10 cellular contexts compared by ENCODE assay signal in the genomic region with DNA sequence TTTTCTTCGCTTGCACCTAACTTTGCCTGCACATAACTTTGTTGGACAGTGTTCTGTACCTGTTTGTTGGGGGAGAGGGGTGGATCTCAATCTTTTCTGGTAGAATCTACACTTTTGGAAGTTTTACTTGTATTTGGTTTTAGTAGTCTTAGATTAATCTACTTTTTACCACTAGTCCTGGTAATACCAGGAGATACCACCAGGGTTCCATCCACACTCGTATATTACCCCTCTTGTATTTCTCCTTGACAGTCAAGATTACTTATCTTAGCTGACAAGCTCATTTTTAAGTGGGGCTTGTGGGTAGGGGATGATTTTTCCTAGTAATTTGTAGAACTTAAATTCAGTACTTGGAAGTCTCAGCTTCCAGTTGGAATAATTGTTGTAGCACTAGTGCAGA. TPM values are rescaled to one million over a fixed set of nuclear protein-coding genes. Genes with fewer than 3 reads are reported as not detected.
A peak's percentile ranks its signal among the peaks of the same experiment; 100 is the strongest.
DNase-seq lines count a peak whose midpoint lies in the region; ATAC-seq and TF ChIP-seq lines count a peak whose summit lies in the region.
"Had no signal": no experiment of that assay in that cellular context is flagged by ENCODE, and none has a peak within 500 bp of the region (broad histone marks: within the 10 kb centered on the region; RNA-seq: fewer than 3 reads in every experiment).

No MANE protein-coding gene starts in this region.

- no peaks in the 10 kb centered on the region for H3K9me3 Mint-ChIP-seq in HFFc6
- no peaks in the 10 kb centered on the region for H3K9me3 Mint-ChIP-seq in MCF 10A (ENCODE audit: unreplicated experiment)

- H3K9me3 ChIP-seq in BE2C (no peaks in the 10 kb centered on the region), lower lobe of right lung (no peaks in the 10 kb centered on the region), colonic mucosa (no peaks in the 10 kb centered on the region)

- no peaks in the 10 kb centered on the region for H3K27me3 ChIP-seq in BE2C
- no peaks in the 10 kb centered on the region for H3K27me3 ChIP-seq in lower lobe of right lung (ENCODE audit: low read depth)
- H3K27me3 ChIP-seq in colonic mucosa, result no peaks in the 10 kb centered on the region

- DNase-seq in BE2C, result peak; percentile 10
- DNase-seq in HFFc6, result peak; percentile 3
- peak; percentile 11 for DNase-seq in MCF 10A (ENCODE audit: unreplicated experiment)
- no peak for DNase-seq in lower lobe of right lung
- DNase-seq in colonic mucosa, result no peak
- no peak for DNase-seq in NCI-H1105 (lab: John Stamatoyannopoulos, UW)
- DNase-seq in COLO668 (lab: John Stamatoyannopoulos, UW; ENCODE audit: unreplicated experiment), result no peak
- DNase-seq: activated CD8-positive, alpha-beta memory T cell treated with anti-CD3 and anti-CD28 coated beads, Interleukin-2, amount 10 ng/mL, durations not matched to agents 7 days and 5 days; NCI-H1436 treated with DMSO at 0.1 percent for 48 hours had no signal

- intact Hi-C loops in MCF 10A (cut with micrococcal nuclease) (no loop called here), lower lobe of right lung (cut with DNase I) (no loop called here), colonic mucosa (cut with DNase I) (no loop called here)

- H3K9ac ChIP-seq in colonic mucosa (ENCODE audit: low read depth in 2 of 2, low read length in 2 of 2), result no peak overlapping the region

- H3K4me1 Mint-ChIP-seq in HFFc6 (ENCODE audit: low read depth) (no peaks in the 10 kb centered on the region), MCF 10A (ENCODE audit: insufficient read depth, unreplicated experiment) (no peaks in the 10 kb centered on the region)

- H3K27me3 Mint-ChIP-seq in HFFc6 (ENCODE audit: insufficient read depth) (no peaks in the 10 kb centered on the region), MCF 10A (ENCODE audit: insufficient read depth, unreplicated experiment) (no peaks in the 10 kb centered on the region)
- H3K27me3 Mint-ChIP-seq: activated CD8-positive, alpha-beta memory T cell treated with anti-CD3 and anti-CD28 coated beads, Interleukin-2, amount 10 ng/mL, durations not matched to agents 7 days and 5 days had no signal

- H3K4me1 ChIP-seq in BE2C (no peaks in the 10 kb centered on the region), lower lobe of right lung (no peaks in the 10 kb centered on the region), colonic mucosa (no peaks in the 10 kb centered on the region)

- CTCF ChIA-PET in MCF 10A (lab: Yijun Ruan, JAX), result interaction anchor here (1.4 kb wide), 1 partner anchor 12 kb away, joined by 3 read pairs; no protein-coding TSS in a partner anchor

- H3K36me3 ChIP-seq in BE2C, result peaks cover 22% of the 10 kb centered on the region
- peaks cover 69% of the 10 kb centered on the region for H3K36me3 ChIP-seq in lower lobe of right lung
- H3K36me3 ChIP-seq in colonic mucosa, result no peaks in the 10 kb centered on the region

- BruUV-seq in MCF 10A (replicated peaks; lab: Mats Ljungman, UMichigan), result no TSS peak

- POLR2A ChIA-PET in MCF 10A (lab: Yijun Ruan, JAX), result interaction anchor here (0.9 kb wide), 1 partner anchor 19 kb away, joined by 4 read pairs; no protein-coding TSS in a partner anchor

- ATAC-seq in lower lobe of right lung, result no peak
- ATAC-seq in HG02610 (IDR thresholded peaks at IDR 0.05; ENCODE audit: unreplicated experiment), result no peak
- ATAC-seq: activated CD8-positive, alpha-beta memory T cell treated with anti-CD3 and anti-CD28 coated beads, Interleukin-2, amount 10 ng/mL, durations not matched to agents 7 days and 5 days had no signal

- H3K4me3 ChIP-seq in BE2C (ENCODE audit: low read depth, low read length) (no peak overlapping the region), lower lobe of right lung (no peak overlapping the region), colonic mucosa (no peak overlapping the region)

- H3K27ac ChIP-seq in lower lobe of right lung, result no peak overlapping the region
- no peak overlapping the region for H3K27ac ChIP-seq in colonic mucosa

- H3K36me3 Mint-ChIP-seq in HFFc6 (ENCODE audit: low read depth), result peaks cover 17% of the 10 kb centered on the region
- peaks cover 37% of the 10 kb centered on the region for H3K36me3 Mint-ChIP-seq in MCF 10A (ENCODE audit: insufficient read depth, unreplicated experiment)

- TF ChIP-seq CTCF in BE2C (IDR thresholded peaks at IDR 0.05; ENCODE audit: low read depth, low read length) (peak; percentile 52), HFFc6 (IDR thresholded peaks at IDR 0.05) (peak; percentile 74), MCF 10A (IDR thresholded peaks at IDR 0.05; ENCODE audit: unreplicated experiment) (peak; percentile 29), lower lobe of right lung (IDR thresholded peaks at IDR 0.05) (peak; percentile 33), colonic mucosa (IDR thresholded peaks at IDR 0.05) (no peak)

- H3K27ac Mint-ChIP-seq in HFFc6, result no peak overlapping the region
- H3K27ac Mint-ChIP-seq in MCF 10A (ENCODE audit: low read depth, unreplicated experiment), result no peak overlapping the region
- H3K27ac Mint-ChIP-seq: activated CD8-positive, alpha-beta memory T cell treated with anti-CD3 and anti-CD28 coated beads, Interleukin-2, amount 10 ng/mL, durations not matched to agents 7 days and 5 days had no signal

- no peak overlapping the region for H3K4me3 Mint-ChIP-seq in HFFc6
- no peak overlapping the region for H3K4me3 Mint-ChIP-seq in MCF 10A (ENCODE audit: unreplicated experiment)
- H3K4me3 Mint-ChIP-seq: activated CD8-positive, alpha-beta memory T cell treated with anti-CD3 and anti-CD28 coated beads, Interleukin-2, amount 10 ng/mL, durations not matched to agents 7 days and 5 days had no signal

RNA-seq across cellular contexts. Expression of a gene that starts 37.3 kb away (rescaled TPM):
- 4.2 TPM for polyA plus RNA-seq in BE2C (2012; ENCODE audit: insufficient read depth, insufficient read length, low read depth)
- total RNA-seq in HFFc6 (2021; fragmentation: NEBNext Ultra II Directional; extraction: Animal tissue kit (Norgen Biotek cat#: 25700)), result under 1 TPM; 0.11 to 0.40 (median 0.16) TPM
- total RNA-seq in MCF 10A (2022), result 0.27 and 0.30 TPM in 2 replicates
- 0.59 TPM for total RNA-seq in lower lobe of right lung
- total RNA-seq in colonic mucosa, result under 1 TPM; 0.16 to 0.20 TPM

RNA-seq across cellular contexts. Expression of a gene that starts 39.8 kb away (rescaled TPM):
- polyA plus RNA-seq in BE2C (2012; ENCODE audit: insufficient read depth, insufficient read length, low read depth), result 11.5 TPM
- 10 to 100 TPM; 15.0 to 23.4 (median 18.2) TPM for total RNA-seq in HFFc6 (2021; fragmentation: NEBNext Ultra II Directional; extraction: Animal tissue kit (Norgen Biotek cat#: 25700))
- 16.5 and 17.2 TPM in 2 replicates for total RNA-seq in MCF 10A (2022)
- 38.7 TPM for total RNA-seq in lower lobe of right lung
- 10 to 100 TPM in 1 of 2 donors, 1 to 10 TPM in 1; 7.5 to 10.1 TPM for total RNA-seq in colonic mucosa

Comparison
In these comparisons a context has a peak if more than half of its experiments do, and no peak if none do; other contexts are left out.
1. DNase-seq: peak in BE2C (single experiment), HFFc6 (single experiment) and MCF 10A (single experiment); none in lower lobe of right lung (single experiment), colonic mucosa (single experiment), NCI-H1105 (single experiment) and COLO668 (single experiment).